9 cellular contexts compared by ENCODE assay signal in genomic region chr7:155326385-155326784, GRCh38.
"Had no signal": no experiment of that assay in that cellular context is flagged by ENCODE, and none has a peak within 500 bp of the region (broad histone marks: within the 10 kb centered on the region; RNA-seq: fewer than 3 reads in every experiment).

No MANE protein-coding gene starts in this region.

- H3K9me3 ChIP-seq: HAP-1 had no signal

- H3K27ac ChIP-seq: GM23248 had no signal

- H2AFZ ChIP-seq: GM23248 had no signal

- H3K27ac Mint-ChIP-seq: HFFc6 had no signal

- H3K4me3 ChIP-seq: GM23248, HAP-1 had no signal

- H3K9ac ChIP-seq: GM23248 had no signal

- FAIRE-seq: HTR-8/SVneo had no signal

- ATAC-seq: HCT116 had no signal

- H3K4me3 Mint-ChIP-seq: HFFc6 had no signal

- DNase-seq: GM23248, GOT3, H7, HFFc6, IMR-90, KBM-7 had no signal

- H3K36me3 ChIP-seq: HAP-1 had no signal

- H3K4me1 ChIP-seq: HAP-1 had no signal
